ENCODE assay signal across 1 cellular context in the genomic region with DNA sequence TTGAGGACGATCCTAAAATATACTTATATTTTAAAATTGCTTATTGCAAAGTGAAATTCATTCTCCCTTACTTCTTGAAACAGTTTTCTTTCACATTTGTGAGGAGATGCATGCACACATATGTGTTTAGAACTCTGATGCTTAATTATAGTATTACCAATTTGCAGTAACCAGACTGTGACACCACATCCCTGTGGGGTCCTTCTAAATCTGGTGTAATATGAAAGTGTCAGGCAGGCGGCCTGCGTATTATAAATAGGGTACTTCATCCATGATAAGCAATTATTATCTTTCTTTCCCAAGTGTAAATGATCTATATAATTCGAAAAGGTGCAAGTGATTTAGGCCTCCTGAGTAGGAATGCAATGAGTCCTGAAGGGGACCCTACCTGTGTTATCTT.
TF ChIP-seq lines count a peak whose summit lies in the region.

No MANE protein-coding gene starts in this region.

TF ChIP-seq in GM23338, 12 proteins besides CTCF, POLR2A, EP300 and RAD21 (continued from another document):
- TF ChIP-seq ZNF114 (CRISPR knock-in tag; IDR thresholded peaks at IDR 0.05) = no peak
- TF ChIP-seq, protein P1, sequence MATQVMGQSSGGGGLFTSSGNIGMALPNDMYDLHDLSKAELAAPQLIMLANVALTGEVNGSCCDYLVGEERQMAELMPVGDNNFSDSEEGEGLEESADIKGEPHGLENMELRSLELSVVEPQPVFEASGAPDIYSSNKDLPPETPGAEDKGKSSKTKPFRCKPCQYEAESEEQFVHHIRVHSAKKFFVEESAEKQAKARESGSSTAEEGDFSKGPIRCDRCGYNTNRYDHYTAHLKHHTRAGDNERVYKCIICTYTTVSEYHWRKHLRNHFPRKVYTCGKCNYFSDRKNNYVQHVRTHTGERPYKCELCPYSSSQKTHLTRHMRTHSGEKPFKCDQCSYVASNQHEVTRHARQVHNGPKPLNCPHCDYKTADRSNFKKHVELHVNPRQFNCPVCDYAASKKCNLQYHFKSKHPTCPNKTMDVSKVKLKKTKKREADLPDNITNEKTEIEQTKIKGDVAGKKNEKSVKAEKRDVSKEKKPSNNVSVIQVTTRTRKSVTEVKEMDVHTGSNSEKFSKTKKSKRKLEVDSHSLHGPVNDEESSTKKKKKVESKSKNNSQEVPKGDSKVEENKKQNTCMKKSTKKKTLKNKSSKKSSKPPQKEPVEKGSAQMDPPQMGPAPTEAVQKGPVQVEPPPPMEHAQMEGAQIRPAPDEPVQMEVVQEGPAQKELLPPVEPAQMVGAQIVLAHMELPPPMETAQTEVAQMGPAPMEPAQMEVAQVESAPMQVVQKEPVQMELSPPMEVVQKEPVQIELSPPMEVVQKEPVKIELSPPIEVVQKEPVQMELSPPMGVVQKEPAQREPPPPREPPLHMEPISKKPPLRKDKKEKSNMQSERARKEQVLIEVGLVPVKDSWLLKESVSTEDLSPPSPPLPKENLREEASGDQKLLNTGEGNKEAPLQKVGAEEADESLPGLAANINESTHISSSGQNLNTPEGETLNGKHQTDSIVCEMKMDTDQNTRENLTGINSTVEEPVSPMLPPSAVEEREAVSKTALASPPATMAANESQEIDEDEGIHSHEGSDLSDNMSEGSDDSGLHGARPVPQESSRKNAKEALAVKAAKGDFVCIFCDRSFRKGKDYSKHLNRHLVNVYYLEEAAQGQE (IDR thresholded peaks at IDR 0.05; ENCODE audit: unreplicated experiment) = no peak
